Comparison of ENCODE assay signal across 10 cellular contexts in genomic region chr6:12291083-12291784, GRCh38. TPM values are rescaled to one million over a fixed set of nuclear protein-coding genes. Genes with fewer than 3 reads are reported as not detected.
DNase-seq lines count a peak whose midpoint lies in the region; ATAC-seq, FAIRE-seq and TF ChIP-seq lines count a peak whose summit lies in the region.
"Had no signal": no experiment of that assay in that cellular context is flagged by ENCODE, and none has a peak within 500 bp of the region (broad histone marks: within the 10 kb centered on the region; RNA-seq: fewer than 3 reads in every experiment).

No MANE protein-coding gene starts in this region.

- H3K79me2 ChIP-seq in KMS-11 (ENCODE audit: insufficient read depth, low read depth), result no peaks in the 10 kb centered on the region

- peak overlapping the region; percentile 92 for H3K4me2 ChIP-seq in A549
- H3K4me2 ChIP-seq in KMS-11, result peak overlapping the region; percentile 95; the same call in 1 of the 2 replicates

- H3K9me3 ChIP-seq in A549, result no peaks in the 10 kb centered on the region

- no peak for TF ChIP-seq EP300 in A549 (IDR thresholded peaks at IDR 0.05)

- H3K4me1 ChIP-seq in A549 (peaks cover 44% of the 10 kb centered on the region), KMS-11 (ENCODE audit: low read depth, poor library complexity, severe bottlenecking) (peaks cover 6% of the 10 kb centered on the region)

- ATAC-seq in A549 (no peak), naive B cell (ENCODE audit: low read depth in 2 of 2) (no peak)
- ATAC-seq in effector memory CD8-positive, alpha-beta T cell (replicated peaks), result no peak

- H3K4me3 ChIP-seq in A549 (peak overlapping the region; percentile 81), KMS-11 (IDR thresholded peaks at IDR 0.05; ENCODE audit: insufficient read depth, low read depth, low read length) (no peak overlapping the region)

- H3K27ac ChIP-seq in A549 (peak overlapping the region; percentile 89 to 95), KMS-11 (no peak overlapping the region)

- 2% methylated on average over 12 of the region's 12 CpGs for WGBS in A549 (ENCODE audit: missing lambda C conversion rate)

- H3K27me3 Mint-ChIP-seq in naive B cell, result peaks cover 40 to 48% (median 45%) of the 10 kb centered on the region in 3 donors
- H3K27me3 Mint-ChIP-seq in glutamatergic neuron (ENCODE audit: unreplicated experiment), result peaks cover 6% of the 10 kb centered on the region
- H3K27me3 Mint-ChIP-seq in effector memory CD8-positive, alpha-beta T cell, result peaks cover 70 to 77% of the 10 kb centered on the region in 2 donors

- no peak for TF ChIP-seq RAD21 in A549 (conservative IDR thresholded peaks at IDR 0.05 in 1 of 2, IDR thresholded peaks at IDR 0.05 in 1 of 2)

- peak in 1 of 2 experiments; percentile 29 for DNase-seq in A549 (ENCODE audit: low read depth in 1 of 2, low spot score in 1 of 2)
- DNase-seq in dermis blood vessel endothelial cell, result peak; percentile 22
- DNase-seq in naive B cell, result no peak
- no peak for DNase-seq in HEK293T (ENCODE audit: extremely low spot score)
- DNase-seq in RCC 7860 (ENCODE audit: low spot score), result no peak
- no peak for DNase-seq in glutamatergic neuron
- DNase-seq in effector memory CD8-positive, alpha-beta T cell, result no peak
- DNase-seq: activated CD4-positive, alpha-beta T cell treated with anti-CD3 and anti-CD28 coated beads for 4 hours; CD8-positive, alpha-beta memory T cell had no signal

- no peaks in the 10 kb centered on the region for H3K27me3 ChIP-seq in KMS-11 (ENCODE audit: insufficient read depth, low read depth)

- H3K4me3 Mint-ChIP-seq in naive B cell (peak overlapping the region in 5 of 8 donors; percentile 14 to 60 (median 26)), glutamatergic neuron (ENCODE audit: unreplicated experiment) (no peak overlapping the region)
- H3K4me3 Mint-ChIP-seq in effector memory CD8-positive, alpha-beta T cell, result no peak overlapping the region

- H4K20me1 ChIP-seq in KMS-11 (ENCODE audit: insufficient read depth), result no peaks in the 10 kb centered on the region

- no peak overlapping the region for H2AFZ ChIP-seq in KMS-11 (ENCODE audit: low read depth)

- no peak overlapping the region for H3K9ac ChIP-seq in KMS-11

- no peaks in the 10 kb centered on the region for H3K36me3 ChIP-seq in KMS-11 (ENCODE audit: insufficient read depth)

- no peak for TF ChIP-seq POLR2A in A549 (IDR thresholded peaks at IDR 0.05; ENCODE audit: low read length)

- TF ChIP-seq CTCF in A549 (IDR thresholded peaks at IDR 0.05), result no peak
- no peak for TF ChIP-seq CTCF in KMS-11 (conservative IDR thresholded peaks at IDR 0.05; ENCODE audit: low read depth, low read length)
- no peak for TF ChIP-seq CTCF in glutamatergic neuron (IDR thresholded peaks at IDR 0.05; ENCODE audit: partially characterized antibody, unreplicated experiment)

- H3K4me1 Mint-ChIP-seq in naive B cell (peaks cover 17 to 19% (median 17%) of the 10 kb centered on the region in 3 donors), glutamatergic neuron (ENCODE audit: low read depth, unreplicated experiment) (peaks cover 14% of the 10 kb centered on the region)
- H3K4me1 Mint-ChIP-seq in effector memory CD8-positive, alpha-beta T cell (ENCODE audit: low read depth in 2 of 2), result peaks cover 12 to 17% of the 10 kb centered on the region in 2 donors

- POLR2A ChIA-PET in A549 (lab: Yijun Ruan, JAX), result interaction anchor here (0.6 to 3.5 kb wide), 17 partner anchors 7 to 600 kb away, joined by 3 to 28 read pairs (median 6); no protein-coding TSS in a partner anchor
- POLR2A ChIA-PET in HEK293T (lab: Yijun Ruan, JAX), result no interaction called here

- FAIRE-seq in A549 (lab: Jason Lieb, UNC), result no peak
- no peak for FAIRE-seq in RCC 7860 (lab: Jason Lieb, UNC)

- H3K36me3 Mint-ChIP-seq in naive B cell (peaks cover 0 to 9% of the 10 kb centered on the region in 2 donors), glutamatergic neuron (ENCODE audit: unreplicated experiment) (no peaks in the 10 kb centered on the region)
- H3K36me3 Mint-ChIP-seq in effector memory CD8-positive, alpha-beta T cell (ENCODE audit: insufficient read depth), result no peaks in the 10 kb centered on the region
- H3K36me3 Mint-ChIP-seq: CD8-positive, alpha-beta memory T cell had no signal

- no peaks in the 10 kb centered on the region for H3K9me3 Mint-ChIP-seq in naive B cell
- peaks cover 5% of the 10 kb centered on the region for H3K9me3 Mint-ChIP-seq in glutamatergic neuron (ENCODE audit: unreplicated experiment)
- H3K9me3 Mint-ChIP-seq in effector memory CD8-positive, alpha-beta T cell, result no peaks in the 10 kb centered on the region
- H3K9me3 Mint-ChIP-seq: CD8-positive, alpha-beta memory T cell had no signal

- CTCF ChIA-PET in A549 (lab: Yijun Ruan, JAX) (interaction anchor here (0.8 to 17.8 kb wide), 12 partner anchors 8 to 314 kb away, joined by 3 to 208 read pairs (median 6); no protein-coding TSS in a partner anchor), HEK293T (lab: Yijun Ruan, JAX) (interaction anchor here (0.7 to 4.5 kb wide), 7 partner anchors 19 to 708 kb away, joined by 3 to 53 read pairs (median 7); no protein-coding TSS in a partner anchor)

- H3K27ac Mint-ChIP-seq in naive B cell (peak overlapping the region in 1 of 6 donors; percentile 49), glutamatergic neuron (ENCODE audit: unreplicated experiment) (no peak overlapping the region)
- H3K27ac Mint-ChIP-seq in effector memory CD8-positive, alpha-beta T cell, result no peak overlapping the region

TF ChIP-seq in A549, 52 proteins besides CTCF, POLR2A, EP300 and RAD21 (continues in another document):
- TF ChIP-seq FOSB (CRISPR knock-in tag; IDR thresholded peaks at IDR 0.05) (peak; percentile 78; the same call in 1 of the 2 replicates), E2F6 (IDR thresholded peaks at IDR 0.05; ENCODE audit: borderline replicate concordance, low read depth) (no peak), GATA3 (IDR thresholded peaks at IDR 0.05; ENCODE audit: borderline replicate concordance) (peak; percentile 26; the same call in 1 of the 2 replicates), CBX2 (IDR thresholded peaks at IDR 0.05; ENCODE audit: borderline replicate concordance, low read depth) (no peak), POLR2AphosphoS2 (conservative IDR thresholded peaks at IDR 0.05; ENCODE audit: low read length) (peak; percentile 39; the same call in 1 of the 2 replicates), ELK1 (IDR thresholded peaks at IDR 0.05; ENCODE audit: low read depth, low read length) (no peak), ZC3H11A (IDR thresholded peaks at IDR 0.05) (no peak)

TF ChIP-seq in HEK293T, 16 proteins besides CTCF, POLR2A, EP300 and RAD21:
- TF ChIP-seq ELF4 (IDR thresholded peaks at IDR 0.05) (no peak), SUZ12 (IDR thresholded peaks at IDR 0.05) (no peak), L3MBTL2 (conservative IDR thresholded peaks at IDR 0.05) (no peak), FOXA1 (IDR thresholded peaks at IDR 0.05) (no peak)

RNA-seq across cellular contexts. Expression of gene EDN1, which starts 1.1 kb away (rescaled TPM):
- polyA plus RNA-seq in A549 (2011; rRNA removed) (67.1 and 87.4 TPM in 2 replicates), A549 (2017; fragmentation: RNase III; extraction: RNeasy Plus Mini Kit Qiagen cat#74134 plus additional on column Dnase treatment) (33.2 to 34.3 TPM (median 33.5 TPM) in 3 replicates), naive B cell (ENCODE audit: low read depth in 6 of 6) (under 1 TPM in 3 of 6 donors, not detected in 3; 0.13 to 0.27 (median 0.16) TPM)
- polyA plus RNA-seq in A549 (2012; cell fraction: cytosol; rRNA removed), result 41.2 and 42.5 TPM in 2 replicates
- polyA plus RNA-seq in A549 (2012; cell fraction: nucleus; rRNA removed), result 54.7 and 61.3 TPM in 2 replicates
- 40.1 and 44.8 TPM in 2 replicates for polyA minus RNA-seq in A549 (2011; rRNA and poly(A)+ RNA removed)
- total RNA-seq in dermis blood vessel endothelial cell (247 and 438 TPM in 2 replicates), glutamatergic neuron (ENCODE audit: unreplicated experiment) (0.54 TPM)
- polyA plus RNA-seq: CD8-positive, alpha-beta memory T cell had no signal

Comparison
In these comparisons a context has a peak if more than half of its experiments do, and no peak if none do; other contexts are left out.
1. H3K4me3 Mint-ChIP-seq: peak in naive B cell (5 of 8); none in glutamatergic neuron (single experiment) and effector memory CD8-positive, alpha-beta T cell (0 of 2).
2. RNA of gene EDN1, which starts 1.1 kb away (total RNA-seq): 247 to 438 TPM in dermis blood vessel endothelial cell; 0.54 TPM in glutamatergic neuron (single experiment); every median in the first group is over 100 times any median in the second.